ENCODE assay signal across 14 cellular contexts in the genomic region with DNA sequence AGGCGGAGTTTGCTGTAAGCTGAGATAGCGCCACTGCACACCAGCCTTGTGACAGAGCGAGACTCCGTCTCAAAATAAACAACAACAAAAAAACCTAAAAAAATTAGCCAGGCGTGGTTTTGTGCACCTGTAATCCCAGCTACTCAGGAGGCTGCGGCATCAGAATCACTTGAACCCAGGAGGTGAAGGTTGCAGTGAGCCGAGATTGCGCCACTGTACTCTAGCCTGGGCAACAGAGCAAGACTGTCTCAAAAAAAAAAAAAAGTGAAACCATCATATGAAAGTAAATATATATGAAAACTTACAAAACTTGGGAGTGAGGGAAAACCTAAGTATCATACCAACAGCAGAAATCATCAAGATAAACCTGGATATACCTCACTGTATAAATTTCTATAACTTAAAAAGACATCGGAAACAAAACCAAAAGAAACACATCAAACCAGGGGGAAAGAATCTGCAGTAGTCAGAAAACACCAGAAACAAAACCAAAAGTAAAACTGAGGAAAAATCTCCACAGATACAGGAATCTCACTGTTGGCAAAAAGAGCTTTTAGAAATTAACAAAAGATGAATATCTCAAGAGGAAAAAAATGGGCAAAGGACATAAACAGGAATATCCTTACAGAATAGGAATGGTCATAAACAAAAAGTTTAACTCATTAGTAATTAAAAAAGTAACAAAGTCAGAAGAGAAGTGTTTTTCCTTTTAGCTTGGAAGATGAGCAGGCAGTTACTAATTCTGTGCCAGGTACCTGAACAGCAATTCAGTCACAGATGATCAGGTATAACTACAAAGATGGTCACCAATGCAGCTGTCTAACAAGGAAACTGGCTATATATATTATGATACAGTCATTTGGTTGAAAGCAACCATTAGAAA. TPM values are rescaled to one million over a fixed set of nuclear protein-coding genes. Genes with fewer than 3 reads are reported as not detected.
DNase-seq lines count a peak whose midpoint lies in the region; ATAC-seq lines count a peak whose summit lies in the region.
"Had no signal": no experiment of that assay in that cellular context is flagged by ENCODE, and none has a peak within 500 bp of the region (broad histone marks: within the 10 kb centered on the region; RNA-seq: fewer than 3 reads in every experiment).

No MANE protein-coding gene starts in this region.

- ATAC-seq in HG03095 (IDR thresholded peaks at IDR 0.05; ENCODE audit: unreplicated experiment) = peak; percentile 50
- peak; percentile 62 for ATAC-seq in activated naive CD8-positive, alpha-beta T cell treated with anti-CD3 and anti-CD28 coated beads, Interleukin-2, amount 10 ng/mL, durations not matched to agents 7 days and 5 days (ENCODE audit: low read depth)
- peak; percentile 27 for ATAC-seq in stimulated activated memory B cell treated with anti-CD40 and anti-IgM and Interleukin-4, amounts not matched to agents 10 μg/mL and 1 μg/mL and 100 μg/mL, for 72 hours

- no peaks in the 10 kb centered on the region for H3K36me3 Mint-ChIP-seq in activated T-cell treated with anti-CD3 and anti-CD28 coated beads, Interleukin-2, amount 50 U/mL, for 24 hours (ENCODE audit: low read depth)
- H3K36me3 Mint-ChIP-seq in activated naive CD8-positive, alpha-beta T cell treated with anti-CD3 and anti-CD28 coated beads, Interleukin-2, amount 10 ng/mL, durations not matched to agents 7 days and 5 days = peaks cover 6% of the 10 kb centered on the region
- H3K36me3 Mint-ChIP-seq in stimulated activated memory B cell treated with anti-CD40 and anti-IgM and Interleukin-4, amounts not matched to agents 10 μg/mL and 1 μg/mL and 100 μg/mL, for 72 hours = no peaks in the 10 kb centered on the region

- POLR2A ChIA-PET in activated naive CD8-positive, alpha-beta T cell treated with anti-CD3 and anti-CD28 coated beads, Interleukin-2, amount 10 ng/mL, durations not matched to agents 7 days and 5 days (lab: Charles Lee) = interaction anchor here (0.6 to 1.2 kb wide), 2 partner anchors 41 to 131 kb away, joined by 3 to 6 read pairs; a partner anchor contains a TSS

- no peaks in the 10 kb centered on the region for H3K9me3 Mint-ChIP-seq in activated T-cell treated with anti-CD3 and anti-CD28 coated beads, Interleukin-2, amount 50 U/mL, for 24 hours
- peaks cover 1% of the 10 kb centered on the region for H3K9me3 Mint-ChIP-seq in activated naive CD8-positive, alpha-beta T cell treated with anti-CD3 and anti-CD28 coated beads, Interleukin-2, amount 10 ng/mL, durations not matched to agents 7 days and 5 days
- H3K9me3 Mint-ChIP-seq in stimulated activated memory B cell treated with anti-CD40 and anti-IgM and Interleukin-4, amounts not matched to agents 10 μg/mL and 1 μg/mL and 100 μg/mL, for 72 hours = no peaks in the 10 kb centered on the region

- H3K4me3 Mint-ChIP-seq in activated T-cell treated with anti-CD3 and anti-CD28 coated beads, Interleukin-2, amount 50 U/mL, for 24 hours = peak overlapping the region; percentile 32
- peak overlapping the region; percentile 86 for H3K4me3 Mint-ChIP-seq in activated naive CD8-positive, alpha-beta T cell treated with anti-CD3 and anti-CD28 coated beads, Interleukin-2, amount 10 ng/mL, durations not matched to agents 7 days and 5 days
- H3K4me3 Mint-ChIP-seq in stimulated activated memory B cell treated with anti-CD40 and anti-IgM and Interleukin-4, amounts not matched to agents 10 μg/mL and 1 μg/mL and 100 μg/mL, for 72 hours = peak overlapping the region; percentile 76

- peak overlapping the region; percentile 35 for H3K27ac Mint-ChIP-seq in activated T-cell treated with anti-CD3 and anti-CD28 coated beads, Interleukin-2, amount 50 U/mL, for 24 hours
- H3K27ac Mint-ChIP-seq in activated naive CD8-positive, alpha-beta T cell treated with anti-CD3 and anti-CD28 coated beads, Interleukin-2, amount 10 ng/mL, durations not matched to agents 7 days and 5 days = peak overlapping the region; percentile 81
- peak overlapping the region; percentile 84 for H3K27ac Mint-ChIP-seq in stimulated activated memory B cell treated with anti-CD40 and anti-IgM and Interleukin-4, amounts not matched to agents 10 μg/mL and 1 μg/mL and 100 μg/mL, for 72 hours
- H3K27ac Mint-ChIP-seq: progenitor cell of endocrine pancreas had no signal

- peaks cover 16% of the 10 kb centered on the region for H3K4me1 Mint-ChIP-seq in activated T-cell treated with anti-CD3 and anti-CD28 coated beads, Interleukin-2, amount 50 U/mL, for 24 hours (ENCODE audit: low read depth)
- H3K4me1 Mint-ChIP-seq in activated naive CD8-positive, alpha-beta T cell treated with anti-CD3 and anti-CD28 coated beads, Interleukin-2, amount 10 ng/mL, durations not matched to agents 7 days and 5 days = peaks cover 25% of the 10 kb centered on the region
- H3K4me1 Mint-ChIP-seq in stimulated activated memory B cell treated with anti-CD40 and anti-IgM and Interleukin-4, amounts not matched to agents 10 μg/mL and 1 μg/mL and 100 μg/mL, for 72 hours = peaks cover 13% of the 10 kb centered on the region

- no peak for DNase-seq in activated T-cell treated with anti-CD3 and anti-CD28 coated beads, Interleukin-2, amount 50 U/mL, for 24 hours
- no peak for DNase-seq in activated T-cell treated with anti-CD3 and anti-CD28 coated beads, Interleukin-2, amount 50 U/mL, for 1 hour
- no peak for DNase-seq in activated naive CD8-positive, alpha-beta T cell treated with anti-CD3 and anti-CD28 coated beads, Interleukin-2, amount 10 ng/mL, durations not matched to agents 7 days and 5 days
- DNase-seq in Ammon's horn (ENCODE audit: low spot score) (no peak), hypothalamus (lab: John Stamatoyannopoulos, UW) (no peak), nucleus accumbens (lab: John Stamatoyannopoulos, UW) (no peak)
- DNase-seq: activated gamma-delta T cell, DND-41, NCI-H1694 treated with DMSO at 0.1 percent for 48 hours, SHP77, uterus had no signal

- peaks cover 53% of the 10 kb centered on the region for H3K27me3 Mint-ChIP-seq in activated T-cell treated with anti-CD3 and anti-CD28 coated beads, Interleukin-2, amount 50 U/mL, for 24 hours
- H3K27me3 Mint-ChIP-seq in activated naive CD8-positive, alpha-beta T cell treated with anti-CD3 and anti-CD28 coated beads, Interleukin-2, amount 10 ng/mL, durations not matched to agents 7 days and 5 days = peaks cover 33% of the 10 kb centered on the region
- no peaks in the 10 kb centered on the region for H3K27me3 Mint-ChIP-seq in stimulated activated memory B cell treated with anti-CD40 and anti-IgM and Interleukin-4, amounts not matched to agents 10 μg/mL and 1 μg/mL and 100 μg/mL, for 72 hours
- H3K27me3 Mint-ChIP-seq: progenitor cell of endocrine pancreas had no signal

RNA-seq across cellular contexts. Expression of a gene that starts 41.3 kb away (rescaled TPM):
- total RNA-seq in activated naive CD8-positive, alpha-beta T cell treated with anti-CD3 and anti-CD28 coated beads, Interleukin-2, amount 10 ng/mL, durations not matched to agents 7 days and 5 days = 1 to 10 TPM; 1.4 to 2.0 TPM

Comparison
In these comparisons a context has a peak if more than half of its experiments do, and no peak if none do; other contexts are left out.
1. H3K4me3 Mint-ChIP-seq: peak in every context shown above with its lines; median percentile 86 in activated naive CD8-positive, alpha-beta T cell treated with anti-CD3 and anti-CD28 coated beads, Interleukin-2, amount 10 ng/mL, durations not matched to agents 7 days and 5 days; 76 in stimulated activated memory B cell treated with anti-CD40 and anti-IgM and Interleukin-4, amounts not matched to agents 10 μg/mL and 1 μg/mL and 100 μg/mL, for 72 hours; 32 in activated T-cell treated with anti-CD3 and anti-CD28 coated beads, Interleukin-2, amount 50 U/mL, for 24 hours.